Comparison of ENCODE assay signal across 2 cellular contexts in genomic region chr20:52340036-52340634, GRCh38.
TF ChIP-seq lines count a peak whose summit lies in the region.

No MANE protein-coding gene starts in this region.

TF ChIP-seq in HEK293, 187 proteins besides CTCF, POLR2A, EP300 and RAD21 (continued from another document):
- TF ChIP-seq ZNF518A (tag by site-specific recombination; conservative IDR thresholded peaks at IDR 0.05; ENCODE audit: low read depth) (peak; percentile 36; the same call in 1 of the 2 replicates), ZNF510 (tag by site-specific recombination; IDR thresholded peaks at IDR 0.05; ENCODE audit: insufficient replicate concordance) (no peak), KLF10 (tag by site-specific recombination; IDR thresholded peaks at IDR 0.05) (no peak), GLIS1 (tag by site-specific recombination; IDR thresholded peaks at IDR 0.05) (no peak), ZNF791 (tag by site-specific recombination; IDR thresholded peaks at IDR 0.05) (no peak), KLF7 (tag by site-specific recombination; IDR thresholded peaks at IDR 0.05; ENCODE audit: borderline replicate concordance) (no peak)

TF ChIP-seq in H1, 55 proteins besides CTCF, POLR2A, EP300 and RAD21 (continued from another document):
- TF ChIP-seq KDM5A (IDR thresholded peaks at IDR 0.05; ENCODE audit: low read length) (no peak), FOSL1 (IDR thresholded peaks at IDR 0.05; ENCODE audit: insufficient read depth, low read depth, low read length) (no peak)
